Comparison of ENCODE assay signal across 8 cellular contexts in the genomic region with DNA sequence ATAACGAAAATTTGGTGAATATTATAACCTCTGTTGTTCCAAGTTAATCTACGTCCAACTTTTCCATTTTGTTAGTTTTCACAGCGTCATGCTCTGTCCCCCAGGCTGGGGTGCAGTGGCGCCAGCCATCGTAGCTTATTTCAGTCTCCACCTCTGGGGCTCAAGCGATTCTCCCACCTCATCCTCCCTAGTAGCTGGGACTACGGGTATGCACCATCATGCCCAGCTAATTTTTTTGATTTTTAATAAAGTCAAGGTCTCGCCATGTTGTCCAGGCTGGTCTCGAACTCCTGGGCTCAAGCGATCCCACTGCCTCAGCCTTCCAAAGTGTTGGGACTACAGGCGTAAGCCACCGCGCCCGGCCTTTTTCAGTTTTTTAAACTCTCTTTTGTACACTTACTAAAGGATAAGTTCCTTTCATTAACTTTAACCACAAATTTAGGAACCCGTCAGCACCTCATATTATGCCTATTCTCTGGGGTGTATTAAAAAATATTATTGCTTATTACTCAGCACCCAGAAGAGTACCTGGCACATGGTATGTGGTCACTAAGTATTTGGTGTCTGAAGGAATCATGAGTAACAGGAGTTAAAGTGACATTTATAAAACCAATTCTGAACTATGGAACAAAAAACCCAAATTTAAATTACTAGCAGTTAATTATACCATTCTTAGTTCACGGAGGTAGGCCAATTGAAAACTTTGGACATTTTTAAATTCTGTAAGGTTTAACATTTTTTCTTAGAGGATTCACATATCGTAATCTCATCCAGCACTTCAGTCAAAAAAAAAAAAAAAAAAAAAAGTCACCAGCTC. TPM values are rescaled to one million over a fixed set of nuclear protein-coding genes. Genes with fewer than 3 reads are reported as not detected.
A peak's percentile ranks its signal among the peaks of the same experiment; 100 is the strongest.
DNase-seq lines count a peak whose midpoint lies in the region; ATAC-seq and TF ChIP-seq lines count a peak whose summit lies in the region.

No MANE protein-coding gene starts in this region.

- POLR2A ChIA-PET in activated CD4-positive, alpha-beta T cell treated with anti-CD3 and anti-CD28 coated beads for 36 hours (lab: Charles Lee): no interaction called here
- POLR2A ChIA-PET in activated CD4-positive, alpha-beta memory T cell treated with anti-CD3 and anti-CD28 coated beads for 36 hours (lab: Charles Lee): no interaction called here

- ATAC-seq in activated CD4-positive, alpha-beta T cell treated with anti-CD3 and anti-CD28 coated beads for 36 hours: no peak
- ATAC-seq in body of pancreas: no peak
- no peak for ATAC-seq in right lobe of liver
- ATAC-seq in GM21390 (IDR thresholded peaks at IDR 0.05; ENCODE audit: unreplicated experiment): no peak

- no peak for DNase-seq in activated CD4-positive, alpha-beta T cell treated with anti-CD3 and anti-CD28 coated beads for 36 hours
- no peak for DNase-seq in activated CD4-positive, alpha-beta T cell treated with anti-CD3 and anti-CD28 coated beads for 48 hours
- DNase-seq in body of pancreas: no peak
- DNase-seq in right lobe of liver: no peak
- DNase-seq in testis: no peak
- no peak for DNase-seq in activated CD4-positive, alpha-beta memory T cell treated with anti-CD3 and anti-CD28 coated beads for 36 hours
- DNase-seq in GM10266 (ENCODE audit: extremely low spot score): no peak

- H3K4me1 ChIP-seq in body of pancreas: peaks cover 19% of the 10 kb centered on the region
- peaks cover 0 to 4% (median 2%) of the 10 kb centered on the region in 4 donors for H3K4me1 ChIP-seq in right lobe of liver
- H3K4me1 ChIP-seq in testis: peaks cover 11% of the 10 kb centered on the region

- TF ChIP-seq CTCF in body of pancreas (IDR thresholded peaks at IDR 0.05) (no peak), right lobe of liver (IDR thresholded peaks at IDR 0.05) (no peak), testis (IDR thresholded peaks at IDR 0.05) (no peak), GM10266 (IDR thresholded peaks at IDR 0.05; ENCODE audit: control insufficient read depth, insufficient read depth, low read depth, missing control alignments) (no peak)

- H3K4me3 ChIP-seq in body of pancreas (peak overlapping the region in 1 of 2 donors; percentile 54), right lobe of liver (peak overlapping the region; percentile 45 to 65 (median 63)), testis (peak overlapping the region; percentile 66 to 68)

- H3K4me1 Mint-ChIP-seq in activated CD4-positive, alpha-beta T cell treated with anti-CD3 and anti-CD28 coated beads for 36 hours: peaks cover 11% of the 10 kb centered on the region
- peaks cover 15% of the 10 kb centered on the region for H3K4me1 Mint-ChIP-seq in activated CD4-positive, alpha-beta memory T cell treated with anti-CD3 and anti-CD28 coated beads for 36 hours (ENCODE audit: low read depth)

- no peaks in the 10 kb centered on the region for H3K27me3 ChIP-seq in body of pancreas
- H3K27me3 ChIP-seq in right lobe of liver: no peaks in the 10 kb centered on the region
- H3K27me3 ChIP-seq in testis: no peaks in the 10 kb centered on the region

- CTCF ChIA-PET in activated CD4-positive, alpha-beta T cell treated with anti-CD3 and anti-CD28 coated beads for 36 hours (lab: Charles Lee): interaction anchor here (0.5 to 1.1 kb wide), 2 partner anchors 42 to 1011 kb away, joined by 4 read pairs; a partner anchor contains a TSS
- CTCF ChIA-PET in activated CD4-positive, alpha-beta memory T cell treated with anti-CD3 and anti-CD28 coated beads for 36 hours (lab: Charles Lee): no interaction called here

- no peak overlapping the region for H3K27ac Mint-ChIP-seq in activated CD4-positive, alpha-beta T cell treated with anti-CD3 and anti-CD28 coated beads for 36 hours
- H3K27ac Mint-ChIP-seq in activated CD4-positive, alpha-beta memory T cell treated with anti-CD3 and anti-CD28 coated beads for 36 hours: no peak overlapping the region

- H3K9me3 Mint-ChIP-seq in activated CD4-positive, alpha-beta T cell treated with anti-CD3 and anti-CD28 coated beads for 36 hours (ENCODE audit: low read depth): peaks cover 2% of the 10 kb centered on the region
- no peaks in the 10 kb centered on the region for H3K9me3 Mint-ChIP-seq in activated CD4-positive, alpha-beta memory T cell treated with anti-CD3 and anti-CD28 coated beads for 36 hours

- 89 to 91% methylated on average over 17 of the region's 17 CpGs for WGBS in body of pancreas, 2 donors
- WGBS in right lobe of liver (ENCODE audit: insufficient coverage, low coverage, low lambda C conversion rate, missing lambda C conversion rate): 90% methylated on average over 16 of the region's 17 CpGs
- WGBS in testis, 2 donors: 57 to 77% methylated on average over 17 of the region's 17 CpGs

- H3K4me3 Mint-ChIP-seq in activated CD4-positive, alpha-beta T cell treated with anti-CD3 and anti-CD28 coated beads for 36 hours: peak overlapping the region; percentile 63
- H3K4me3 Mint-ChIP-seq in activated CD4-positive, alpha-beta memory T cell treated with anti-CD3 and anti-CD28 coated beads for 36 hours: no peak overlapping the region

- peaks cover 20% of the 10 kb centered on the region for H3K27me3 Mint-ChIP-seq in activated CD4-positive, alpha-beta T cell treated with anti-CD3 and anti-CD28 coated beads for 36 hours
- H3K27me3 Mint-ChIP-seq in activated CD4-positive, alpha-beta memory T cell treated with anti-CD3 and anti-CD28 coated beads for 36 hours: peaks cover 15% of the 10 kb centered on the region

- no peaks in the 10 kb centered on the region for H3K36me3 Mint-ChIP-seq in activated CD4-positive, alpha-beta T cell treated with anti-CD3 and anti-CD28 coated beads for 36 hours (ENCODE audit: low read depth)
- H3K36me3 Mint-ChIP-seq in activated CD4-positive, alpha-beta memory T cell treated with anti-CD3 and anti-CD28 coated beads for 36 hours: no peaks in the 10 kb centered on the region

- H3K36me3 ChIP-seq in body of pancreas (replicated peaks in 1 of 2; ENCODE audit: insufficient read depth in 1 of 2, low read depth in 2 of 2) (no peaks in the 10 kb centered on the region), right lobe of liver (no peaks in the 10 kb centered on the region), testis (ENCODE audit: low read depth, missing control alignments) (no peaks in the 10 kb centered on the region)

- TF ChIP-seq POLR2A in body of pancreas (IDR thresholded peaks at IDR 0.05): no peak
- TF ChIP-seq POLR2A in right lobe of liver (IDR thresholded peaks at IDR 0.05): no peak
- no peak for TF ChIP-seq POLR2A in testis (IDR thresholded peaks at IDR 0.05)

- H3K27ac ChIP-seq in body of pancreas (peak overlapping the region in 3 of 4 donors; percentile 75 to 89 (median 83)), right lobe of liver (peak overlapping the region; percentile 65 to 84 (median 71)), testis (peak overlapping the region; percentile 83 to 90)

- intact Hi-C loops in activated CD4-positive, alpha-beta T cell treated with anti-CD3 and anti-CD28 coated beads for 36 hours (cut with DNase I, micrococcal nuclease): no loop called here
- intact Hi-C loops in body of pancreas (cut with DNase I): no loop called here
- intact Hi-C loops in right lobe of liver (cut with DNase I): no loop called here
- intact Hi-C loops in testis (cut with DNase I; ENCODE audit: low total_unique reads): no loop called here
- intact Hi-C loops in activated CD4-positive, alpha-beta memory T cell treated with anti-CD3 and anti-CD28 coated beads for 36 hours (cut with micrococcal nuclease): no loop called here

- no peaks in the 10 kb centered on the region for H3K9me3 ChIP-seq in body of pancreas
- no peaks in the 10 kb centered on the region for H3K9me3 ChIP-seq in right lobe of liver
- H3K9me3 ChIP-seq in testis: no peaks in the 10 kb centered on the region

RNA-seq across cellular contexts. Expression of a gene that starts 0.9 kb away (rescaled TPM):
- total RNA-seq in activated CD4-positive, alpha-beta T cell treated with anti-CD3 and anti-CD28 coated beads for 36 hours: under 1 TPM in 1 of 2 experiments, not detected in 1; 0.09 TPM
- total RNA-seq in body of pancreas: 10 to 100 TPM in 1 of 2 donors, 1 to 10 TPM in 1; 8.6 to 27.0 TPM
- 1 to 10 TPM; 3.0 to 5.7 (median 4.0) TPM for total RNA-seq in right lobe of liver
- 10 to 100 TPM; 31.6 to 38.8 TPM for total RNA-seq in testis
- polyA plus RNA-seq in testis (ENCODE audit: insufficient read depth, low read depth, low replicate concordance): 9.0 TPM
- total RNA-seq in activated CD4-positive, alpha-beta memory T cell treated with anti-CD3 and anti-CD28 coated beads for 36 hours: under 1 TPM; 0.14 to 0.51 TPM

RNA-seq across cellular contexts. Expression of a gene that starts 24.4 kb away (rescaled TPM):
- not detected for total RNA-seq in activated CD4-positive, alpha-beta T cell treated with anti-CD3 and anti-CD28 coated beads for 36 hours
- not detected for total RNA-seq in body of pancreas
- under 1 TPM in 5 of 6 experiments, not detected in 1; 0.09 to 0.37 (median 0.18) TPM for total RNA-seq in right lobe of liver
- total RNA-seq in testis: 10 to 100 TPM; 13.6 to 16.0 TPM
- 4.4 TPM for polyA plus RNA-seq in testis (ENCODE audit: insufficient read depth, low read depth, low replicate concordance)
- not detected for total RNA-seq in activated CD4-positive, alpha-beta memory T cell treated with anti-CD3 and anti-CD28 coated beads for 36 hours

Comparison
In these comparisons a context has a peak if more than half of its experiments do, and no peak if none do; other contexts are left out.
1. RNA of a gene that starts 24.4 kb away (total RNA-seq): 13.6 to 16.0 TPM in testis; 0.09 to 0.37 TPM in right lobe of liver, not detected in activated CD4-positive, alpha-beta T cell treated with anti-CD3 and anti-CD28 coated beads for 36 hours, not detected in body of pancreas and not detected in activated CD4-positive, alpha-beta memory T cell treated with anti-CD3 and anti-CD28 coated beads for 36 hours; every median in the first group is over 10 times any median in the second.
2. Peak in every context shown above with its lines, with median percentiles within 50 percentile points of each other: H3K27ac ChIP-seq.